In genomic region chr9:105132006-105132405, GRCh38 we compare ENCODE assay signal across 19 cellular contexts.
DNase-seq lines count a peak whose midpoint lies in the region; ATAC-seq, FAIRE-seq and TF ChIP-seq lines count a peak whose summit lies in the region.
"Had no signal": no experiment of that assay in that cellular context is flagged by ENCODE, and none has a peak within 500 bp of the region (broad histone marks: within the 10 kb centered on the region; RNA-seq: fewer than 3 reads in every experiment).

No MANE protein-coding gene starts in this region.

- no peak overlapping the region for H2AK9ac ChIP-seq in IMR-90 (replicated peaks; ENCODE audit: low read depth, low read length, poor library complexity)

- H3K4me1 Mint-ChIP-seq in astrocyte (ENCODE audit: low read depth, unreplicated experiment) = peaks cover 37% of the 10 kb centered on the region

- peak overlapping the region; percentile 93 for H3K27ac Mint-ChIP-seq in astrocyte (ENCODE audit: unreplicated experiment)

- no peaks in the 10 kb centered on the region for H3K9me3 ChIP-seq in IMR-90 (ENCODE audit: control insufficient read depth, insufficient read depth, low read length)
- no peaks in the 10 kb centered on the region for H3K9me3 ChIP-seq in astrocyte (ENCODE audit: insufficient read depth, low read depth, low read length)
- H3K9me3 ChIP-seq in mesenchymal stem cell (ENCODE audit: control insufficient read depth, low read length) = no peaks in the 10 kb centered on the region
- no peaks in the 10 kb centered on the region for H3K9me3 ChIP-seq in spleen
- H3K9me3 ChIP-seq: HAP-1, SJCRH30 had no signal

- H2AFZ ChIP-seq in IMR-90 (replicated peaks; ENCODE audit: low read length, poor library complexity) = no peak overlapping the region
- peak overlapping the region; percentile 11 for H2AFZ ChIP-seq in astrocyte (ENCODE audit: low read depth, low read length)
- H2AFZ ChIP-seq in mesenchymal stem cell (ENCODE audit: low read depth, low read length) = no peak overlapping the region

- CTCF ChIA-PET in IMR-90 (lab: Yijun Ruan, JAX) = interaction anchor here (1.0 kb wide), 1 partner anchor 205 kb away, joined by 5 read pairs; no protein-coding TSS in a partner anchor

- intact Hi-C loops in IMR-90 (cut with micrococcal nuclease) = no loop called here
- intact Hi-C loops in spleen (cut with DNase I; ENCODE audit: low total_unique reads) = no loop called here

- H3K9ac ChIP-seq in IMR-90 (ENCODE audit: low read depth, low read length) (no peak overlapping the region), astrocyte (ENCODE audit: low read length) (peak overlapping the region; percentile 65), mesenchymal stem cell (ENCODE audit: low read length) (no peak overlapping the region)

- H3K14ac ChIP-seq in IMR-90 (replicated peaks; ENCODE audit: low read depth, low read length) (peak overlapping the region; percentile 38), mesenchymal stem cell (ENCODE audit: low read length in 2 of 2) (no peak overlapping the region)

- H3K4me3 Mint-ChIP-seq in astrocyte (ENCODE audit: unreplicated experiment) = no peak overlapping the region
- H3K4me3 Mint-ChIP-seq: CD4-positive, CD25-positive, alpha-beta regulatory T cell had no signal

- POLR2A ChIA-PET in IMR-90 (lab: Charles Lee; ENCODE audit: unreplicated experiment) = no interaction called here

- TF ChIP-seq CTCF in AG10803 (conservative IDR thresholded peaks at IDR 0.05; ENCODE audit: low read length) (no peak), IMR-90 (conservative IDR thresholded peaks at IDR 0.05; ENCODE audit: low read depth, low read length) (no peak), astrocyte (IDR thresholded peaks at IDR 0.05; ENCODE audit: insufficient read depth, low read depth, low read length) (no peak), spleen (IDR thresholded peaks at IDR 0.05 in 8 of 11, conservative IDR thresholded peaks at IDR 0.05 in 3 of 11) (no peak)

- no peaks in the 10 kb centered on the region for H3K27me3 Mint-ChIP-seq in astrocyte (ENCODE audit: low read depth, unreplicated experiment)

- no peak for FAIRE-seq in astrocyte (lab: Jason Lieb, UNC)
- FAIRE-seq: A204.1 had no signal

- H3K79me2 ChIP-seq in astrocyte (ENCODE audit: insufficient read depth, low read length) = no peaks in the 10 kb centered on the region

- H2AK5ac ChIP-seq in IMR-90 (ENCODE audit: low read depth, low read length) (peak overlapping the region; percentile 63), mesenchymal stem cell (ENCODE audit: low read length, severe bottlenecking) (peak overlapping the region; percentile 34)

- H3K4me2 ChIP-seq in IMR-90 (ENCODE audit: low read depth, low read length) (no peak overlapping the region), astrocyte (ENCODE audit: low read length) (peak overlapping the region; percentile 53), mesenchymal stem cell (ENCODE audit: low read length, poor library complexity, severe bottlenecking) (no peak overlapping the region)

- no peak overlapping the region for H3K23ac ChIP-seq in IMR-90 (ENCODE audit: low read depth, low read length)
- no peak overlapping the region for H3K23ac ChIP-seq in mesenchymal stem cell (ENCODE audit: low read length in 2 of 2)

- TF ChIP-seq POLR2A in IMR-90 (IDR thresholded peaks at IDR 0.05; ENCODE audit: low read depth, low read length) (no peak), spleen (IDR thresholded peaks at IDR 0.05) (no peak)

- peak overlapping the region; percentile 22; the same call in 1 of the 2 replicates for H2BK20ac ChIP-seq in IMR-90 (ENCODE audit: low read depth, low read length)

- H2BK5ac ChIP-seq in IMR-90 (ENCODE audit: low read depth, low read length, poor library complexity, severe bottlenecking) (peak overlapping the region; percentile 64), mesenchymal stem cell (ENCODE audit: low read depth, low read length, poor library complexity, severe bottlenecking) (no peak overlapping the region)

- peak overlapping the region; percentile 33 for H2BK120ac ChIP-seq in IMR-90 (ENCODE audit: low read depth, low read length)
- H2BK120ac ChIP-seq in mesenchymal stem cell (ENCODE audit: low read depth, low read length) = no peak overlapping the region

- no CpG with 5 or more reads among the region's 3 CpGs for WGBS in IMR-90 (ENCODE audit: extremely low coverage in 2 of 2, insufficient read length in 1 of 2), 2 experiments
- WGBS in mesenchymal stem cell = 98% methylated on average over 3 of the region's 3 CpGs
- WGBS in spleen, 5 donors = 81 to 98% (median 83%) methylated on average over 3 of the region's 3 CpGs

- H3K9me1 ChIP-seq in IMR-90 (ENCODE audit: insufficient read depth, low read length) = peaks cover 8% of the 10 kb centered on the region; the same call in 1 of the 2 replicates

- in situ Hi-C loops in IMR-90 (cut with MboI; ENCODE audit: low sequenced_read_pairs) = loop anchor here (25.0 kb wide), 1 partner anchor 145 kb away; no protein-coding TSS in a partner anchor

- peak overlapping the region; percentile 3; the same call in 1 of the 2 replicates for H4K91ac ChIP-seq in IMR-90 (ENCODE audit: insufficient read depth, low read depth, low read length)
- no peak overlapping the region for H4K91ac ChIP-seq in mesenchymal stem cell (ENCODE audit: low read length)

- peak overlapping the region; percentile 5; the same call in 1 of the 2 replicates for H4K5ac ChIP-seq in IMR-90 (ENCODE audit: low read depth, low read length)

- H2BK15ac ChIP-seq in IMR-90 (ENCODE audit: low read depth, low read length) (peak overlapping the region; percentile 74; the same call in 2 of the 3 replicates), mesenchymal stem cell (ENCODE audit: low read depth, poor library complexity, severe bottlenecking) (no peak overlapping the region)

- H3K18ac ChIP-seq in IMR-90 (ENCODE audit: low read depth, low read length) (peak overlapping the region; percentile 64; the same call in 1 of the 2 replicates), mesenchymal stem cell (ENCODE audit: low read depth in 1 of 2, low read length in 2 of 2) (no peak overlapping the region)

- H3K36me3 Mint-ChIP-seq in astrocyte (ENCODE audit: low read depth, unreplicated experiment) = no peaks in the 10 kb centered on the region
- H3K36me3 Mint-ChIP-seq: CD4-positive, CD25-positive, alpha-beta regulatory T cell had no signal

- no peak for TF ChIP-seq RAD21 in IMR-90 (IDR thresholded peaks at IDR 0.05; ENCODE audit: low read length)

- BruUV-seq in IMR-90 (replicated peaks; lab: Mats Ljungman, UMichigan) = no TSS peak

- dilution Hi-C loops in IMR-90 (cut with HindIII; ENCODE audit: low sequenced_read_pairs, unreplicated experiment) = no loop called here

- peak overlapping the region; percentile 49 for H3K4ac ChIP-seq in IMR-90 (ENCODE audit: low read depth, low read length)
- H3K4ac ChIP-seq in mesenchymal stem cell (ENCODE audit: low read depth in 1 of 2, low read length in 2 of 2) = no peak overlapping the region

- H3K9me3 Mint-ChIP-seq in astrocyte (ENCODE audit: unreplicated experiment) = peaks cover 4% of the 10 kb centered on the region
- H3K9me3 Mint-ChIP-seq: CD4-positive, CD25-positive, alpha-beta regulatory T cell had no signal

- no peaks in the 10 kb centered on the region for H3K79me1 ChIP-seq in IMR-90 (ENCODE audit: low read depth in 1 of 2, low read length in 2 of 2)
- no peaks in the 10 kb centered on the region for H3K79me1 ChIP-seq in mesenchymal stem cell (replicated peaks; ENCODE audit: low read length, poor library complexity, severe bottlenecking)

- H4K8ac ChIP-seq in IMR-90 (ENCODE audit: low read depth in 2 of 2, low read length in 2 of 2) = peak overlapping the region in 1 of 2 experiments; percentile 38; a peak in 1 of 4 replicates
- H4K8ac ChIP-seq in mesenchymal stem cell (ENCODE audit: low read length) = no peak overlapping the region

- H3K36me3 ChIP-seq in IMR-90 (ENCODE audit: control insufficient read depth, insufficient read depth, low read length) = no peaks in the 10 kb centered on the region
- H3K36me3 ChIP-seq in astrocyte (ENCODE audit: insufficient read depth, low read length) = no peaks in the 10 kb centered on the region
- H3K36me3 ChIP-seq in mesenchymal stem cell (ENCODE audit: control insufficient read depth in 1 of 2, insufficient read depth in 2 of 2, low read depth in 1 of 2, low read length in 2 of 2) = no peaks in the 10 kb centered on the region
- H3K36me3 ChIP-seq in spleen = no peaks in the 10 kb centered on the region
- H3K36me3 ChIP-seq: HAP-1, SJCRH30 had no signal

- ATAC-seq in IMR-90 (ENCODE audit: low read depth) = no peak

- H3K27me3 ChIP-seq in IMR-90 (ENCODE audit: control insufficient read depth, insufficient read depth, low read length) (no peaks in the 10 kb centered on the region), astrocyte (ENCODE audit: insufficient read depth, low read length) (no peaks in the 10 kb centered on the region), mesenchymal stem cell (ENCODE audit: control insufficient read depth in 1 of 2, insufficient read depth in 1 of 2, low read length in 2 of 2) (no peaks in the 10 kb centered on the region), spleen (replicated peaks in 1 of 7) (no peaks in the 10 kb centered on the region)
- H3K27me3 ChIP-seq: SJCRH30 had no signal

- H3K4me3 ChIP-seq in AG10803 (ENCODE audit: low read length) (no peak overlapping the region), IMR-90 (ENCODE audit: insufficient read depth, low read depth, low read length) (no peak overlapping the region), astrocyte (ENCODE audit: insufficient read depth, low read depth, low read length) (no peak overlapping the region), mesenchymal stem cell (ENCODE audit: insufficient read depth in 1 of 2, low read depth in 1 of 2, low read length in 2 of 2) (no peak overlapping the region), spleen (no peak overlapping the region)
- H3K4me3 ChIP-seq: HAP-1, SJCRH30 had no signal

- H3K4me1 ChIP-seq in IMR-90 (ENCODE audit: control insufficient read depth, insufficient read depth, low read length) (peaks cover 5% of the 10 kb centered on the region), astrocyte (ENCODE audit: insufficient read depth, low read length) (peaks cover 19% of the 10 kb centered on the region), mesenchymal stem cell (ENCODE audit: control insufficient read depth, insufficient read depth, low read depth, low read length) (peaks cover 13% of the 10 kb centered on the region), spleen (peaks cover 3 to 26% (median 19%) of the 10 kb centered on the region in 6 donors)
- H3K4me1 ChIP-seq: HAP-1, SJCRH30 had no signal

- H4K20me1 ChIP-seq in IMR-90 (ENCODE audit: insufficient read depth, low read length) = no peaks in the 10 kb centered on the region
- no peaks in the 10 kb centered on the region for H4K20me1 ChIP-seq in astrocyte (ENCODE audit: insufficient read depth, low read length)

- H3K27ac ChIP-seq in IMR-90 (ENCODE audit: insufficient read depth, low read length) = no peak overlapping the region; the same call in 1 of the 2 replicates
- peak overlapping the region; percentile 75 for H3K27ac ChIP-seq in astrocyte (ENCODE audit: low read depth, low read length)
- peak overlapping the region; percentile 77 for H3K27ac ChIP-seq in mesenchymal stem cell (ENCODE audit: low read length, poor library complexity, severe bottlenecking)
- H3K27ac ChIP-seq in spleen = no peak overlapping the region
- H3K27ac ChIP-seq: SJCRH30 had no signal

- peak overlapping the region in 1 of 2 experiments; percentile 57 for H2BK12ac ChIP-seq in mesenchymal stem cell (ENCODE audit: low read length in 2 of 2)

- no peak overlapping the region for H3K56ac ChIP-seq in IMR-90 (ENCODE audit: extremely low read depth, insufficient read depth, low read length)

- DNase-seq in AG10803 (ENCODE audit: low read depth) (peak; percentile 71), IMR-90 (no peak), astrocyte (ENCODE audit: low read depth) (no peak), mesenchymal stem cell (no peak), SIG-M5 (lab: John Stamatoyannopoulos, UW) (no peak), mesenteric fat pad (ENCODE audit: low spot score) (no peak), spleen (no peak), SKM-1 treated with dmso at 0.1 percent for 144 hours (lab: John Stamatoyannopoulos, UW; ENCODE audit: unreplicated experiment) (no peak)
- DNase-seq: AML-193; CD4-positive, CD25-positive, alpha-beta regulatory T cell; MV-4-11; NCI-H1417 treated with DMSO at 0.1 percent for 48 hours; NCI-H2029; NCI-H2171 treated with DMSO at 0.1 percent for 48 hours; NCI-H82; RPMI8226; SJCRH30 had no signal

Comparison
In these comparisons a context has a peak if more than half of its experiments do, and no peak if none do; other contexts are left out.
1. H3K27ac ChIP-seq: peak in astrocyte (single experiment) and mesenchymal stem cell (single experiment); none in IMR-90 (single experiment) and spleen (0 of 8).